8 cellular contexts compared by ENCODE assay signal in the genomic region with DNA sequence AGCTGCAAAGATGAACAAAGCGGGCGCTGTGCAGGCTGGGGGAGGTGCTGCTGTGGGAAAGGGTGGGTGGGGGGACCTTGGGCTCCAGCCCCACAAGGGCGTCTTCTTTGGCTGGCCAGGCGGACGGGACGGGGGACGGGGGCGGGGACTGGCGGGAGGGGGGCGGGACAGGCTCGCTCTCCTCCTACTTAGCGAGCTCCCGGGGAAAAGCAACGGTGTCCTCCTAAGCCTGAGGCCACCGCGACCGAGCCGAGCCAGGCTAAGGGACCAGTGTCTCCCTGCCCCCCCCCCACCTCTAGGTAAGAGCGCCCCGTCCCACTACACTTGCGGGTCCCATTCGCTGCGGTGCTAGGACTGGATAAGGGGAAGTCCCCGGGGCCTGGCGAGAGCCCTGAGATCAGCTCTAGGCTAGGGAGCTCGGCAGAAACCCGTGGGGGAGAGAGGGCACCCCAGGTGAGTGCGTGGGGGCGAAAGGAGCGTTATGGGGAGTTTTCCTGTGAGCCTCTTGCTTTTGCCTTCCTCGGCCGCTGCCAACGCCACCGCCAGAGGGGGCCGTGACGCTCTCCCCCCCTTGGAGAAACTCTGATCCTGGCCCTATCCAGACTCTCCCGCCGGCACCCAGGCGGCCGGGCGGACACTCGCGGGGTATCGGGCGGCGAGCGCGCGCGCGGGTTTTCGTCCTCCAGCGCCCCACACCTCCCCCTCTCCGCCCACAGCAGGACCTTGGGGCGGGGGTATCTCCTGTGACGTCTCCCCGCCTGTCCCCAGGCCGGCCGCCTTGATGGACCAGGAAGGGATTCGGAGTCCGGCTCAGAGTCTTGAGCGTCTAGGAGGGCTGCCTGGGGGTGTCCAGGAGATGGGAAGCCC. TPM values are rescaled to one million over a fixed set of nuclear protein-coding genes. Genes with fewer than 3 reads are reported as not detected.
DNase-seq lines count a peak whose midpoint lies in the region; ATAC-seq, FAIRE-seq and TF ChIP-seq lines count a peak whose summit lies in the region.

Gene PHLDB1, plus strand, starts transcription at position 215 of the 867 bp plus-strand sequence. CDS start 6,222 bp downstream, outside the sequence.

- peak; percentile 71 for FAIRE-seq in endothelial cell of umbilical vein (lab: Jason Lieb, UNC)

- H3K9me1 ChIP-seq in endothelial cell of umbilical vein (replicated peaks; ENCODE audit: control insufficient read depth, extremely low read depth, insufficient read depth, low read length), result no peaks in the 10 kb centered on the region

- H3K36me3 ChIP-seq in endothelial cell of umbilical vein (ENCODE audit: control insufficient read depth in 2 of 2, extremely low read depth in 1 of 2, insufficient read depth in 2 of 2, low read length in 2 of 2), result no peaks in the 10 kb centered on the region
- H3K36me3 ChIP-seq in mesendoderm (ENCODE audit: control insufficient read depth, insufficient read depth, low read length), result no peaks in the 10 kb centered on the region

- peak within 1 kb of the TSS; percentile 49 for H3K56ac ChIP-seq in mesendoderm (ENCODE audit: low read length)

- no peak within 1 kb of the TSS for H3K4ac ChIP-seq in mesendoderm (ENCODE audit: low read depth, low read length)

- CTCF ChIA-PET in endothelial cell of umbilical vein (lab: Charles Lee), result interaction anchor here (0.6 to 9.3 kb wide), 11 partner anchors 13 to 133 kb away, joined by 3 to 138 read pairs (median 7); partner anchors contain the start of gene ARCN1

- H2BK15ac ChIP-seq in mesendoderm (replicated peaks; ENCODE audit: low read depth), result no peak within 1 kb of the TSS

- H3K9ac ChIP-seq in endothelial cell of umbilical vein (replicated peaks; ENCODE audit: extremely low read depth, insufficient read depth, low read length), result peak within 1 kb of the TSS; percentile 89
- peak within 1 kb of the TSS; percentile 59 for H3K9ac ChIP-seq in mesendoderm (ENCODE audit: low read length)

- TF ChIP-seq POLR2A in endothelial cell of umbilical vein (IDR thresholded peaks at IDR 0.05; ENCODE audit: low read depth, low read length), result peak; percentile 58

- H3K4me1 ChIP-seq in endothelial cell of umbilical vein (ENCODE audit: control insufficient read depth, extremely low read depth, insufficient read depth, low read length), result peaks cover 35% of the 10 kb centered on the region
- H3K4me1 ChIP-seq in mesendoderm (ENCODE audit: control insufficient read depth, low read depth, low read length), result peaks cover 3% of the 10 kb centered on the region

- POLR2A ChIA-PET in endothelial cell of umbilical vein (lab: Charles Lee), result interaction anchor here (3.1 to 4.1 kb wide), 2 partner anchors 12 to 14 kb away, joined by 14 to 29 read pairs; no protein-coding TSS in a partner anchor

- no peaks in the 10 kb centered on the region for H3K79me1 ChIP-seq in mesendoderm (ENCODE audit: low read length)

- no peak within 1 kb of the TSS for H2BK5ac ChIP-seq in mesendoderm (ENCODE audit: low read length)

- no peak within 1 kb of the TSS for H3K18ac ChIP-seq in mesendoderm (ENCODE audit: low read length)

- peak within 1 kb of the TSS; percentile 68 to 76 (median 71) for H3K4me3 ChIP-seq in endothelial cell of umbilical vein (replicated peaks in 1 of 3; ENCODE audit: insufficient read depth in 1 of 3, low read depth in 1 of 3, low read length in 3 of 3)
- H3K4me3 ChIP-seq in mesendoderm (ENCODE audit: low read length), result peak within 1 kb of the TSS; percentile 25

- peak; percentile 68 to 85 for TF ChIP-seq CTCF in endothelial cell of umbilical vein (IDR thresholded peaks at IDR 0.05; ENCODE audit: extremely low read depth in 1 of 2, insufficient read depth in 1 of 2, low read depth in 1 of 2, low read length in 2 of 2)

- no peak for ATAC-seq in GM21786 (IDR thresholded peaks at IDR 0.05; ENCODE audit: unreplicated experiment)

- BruUV-seq in endothelial cell of umbilical vein (replicated peaks; lab: Mats Ljungman, UMichigan), result TSS peak; percentile 7

- H3K79me2 ChIP-seq in endothelial cell of umbilical vein (ENCODE audit: control insufficient read depth, insufficient read depth, low read length), result peaks cover 27% of the 10 kb centered on the region
- no peaks in the 10 kb centered on the region for H3K79me2 ChIP-seq in mesendoderm (ENCODE audit: control insufficient read depth, insufficient read depth, low read length)

- no peaks in the 10 kb centered on the region for H4K20me1 ChIP-seq in endothelial cell of umbilical vein (replicated peaks; ENCODE audit: control insufficient read depth, extremely low read depth, insufficient read depth, low read length)

- H3K4me2 ChIP-seq in endothelial cell of umbilical vein (ENCODE audit: insufficient read depth, low read length) (peak within 1 kb of the TSS; percentile 73), mesendoderm (ENCODE audit: low read length) (peak within 1 kb of the TSS; percentile 64)

- H2AK5ac ChIP-seq in mesendoderm (ENCODE audit: low read length), result no peak within 1 kb of the TSS

- H3K9me3 ChIP-seq in endothelial cell of umbilical vein (replicated peaks; ENCODE audit: control insufficient read depth, insufficient read depth, low read length), result no peaks in the 10 kb centered on the region

- dilution Hi-C loops in endothelial cell of umbilical vein (cut with MboI; ENCODE audit: extremely low pct_ligation_motif_present, low sequenced_read_pairs), result no loop called here

- peak; percentile 13 for DNase-seq in NCI-H1092 treated with DMSO at 0.1 percent for 48 hours (lab: John Stamatoyannopoulos, UW)
- no peak for DNase-seq in NCI-H1092 (lab: John Stamatoyannopoulos, UW)
- no peak for DNase-seq in NCI-H460 (ENCODE audit: extremely low read depth, low read depth)
- DNase-seq in activated T-cell treated with anti-CD3 and anti-CD28 coated beads for 24 hours (ENCODE audit: low read depth), result peak; percentile 11
- DNase-seq in endothelial cell of umbilical vein (ENCODE audit: low read depth, low spot score), result peak; percentile 70
- peak; percentile 54 for DNase-seq in mesendoderm
- peak; percentile 29 to 49 for DNase-seq in stimulated activated CD8-positive, alpha-beta memory T cell treated with anti-CD3 and anti-CD28 coated beads, Interleukin-7, amount 100 ng/mL, for 4 hours (ENCODE audit: low read depth in 2 of 2)

- intact Hi-C loops in endothelial cell of umbilical vein (cut with micrococcal nuclease), result loop anchor here (1.0 to 2.0 kb wide), 4 partner anchors 12 to 52 kb away; no protein-coding TSS in a partner anchor

- peak within 1 kb of the TSS; percentile 7 for H2AFZ ChIP-seq in endothelial cell of umbilical vein (ENCODE audit: low read depth, low read length)

- no peak within 1 kb of the TSS for H4K8ac ChIP-seq in mesendoderm (ENCODE audit: low read depth, low read length)

- WGBS in mesendoderm (ENCODE audit: extremely low coverage, insufficient coverage, low lambda C conversion rate), result no CpG with 5 or more reads among the region's 62 CpGs

- H3K27ac ChIP-seq in endothelial cell of umbilical vein (ENCODE audit: insufficient read depth, low read depth, low read length) (peak within 1 kb of the TSS; percentile 80), mesendoderm (ENCODE audit: low read depth, low read length) (no peak within 1 kb of the TSS)

- no peak within 1 kb of the TSS for H2BK120ac ChIP-seq in mesendoderm (ENCODE audit: low read depth, low read length)

- no peak within 1 kb of the TSS for H4K5ac ChIP-seq in mesendoderm (ENCODE audit: low read length)

- peak within 1 kb of the TSS; percentile 24 for H3K23ac ChIP-seq in mesendoderm (ENCODE audit: low read length)

- no peaks in the 10 kb centered on the region for H3K27me3 ChIP-seq in endothelial cell of umbilical vein (ENCODE audit: control insufficient read depth in 2 of 2, insufficient read depth in 2 of 2, low read length in 2 of 2)
- peaks cover 38% of the 10 kb centered on the region for H3K27me3 ChIP-seq in mesendoderm (ENCODE audit: insufficient read depth, low read length, poor library complexity)

TF ChIP-seq in endothelial cell of umbilical vein, 7 proteins besides CTCF, POLR2A, EP300 and RAD21:
- TF ChIP-seq EZH2 (IDR thresholded peaks at IDR 0.05; ENCODE audit: borderline replicate concordance, low read depth, low read length, severe bottlenecking) (no peak), FOS (IDR thresholded peaks at IDR 0.05; ENCODE audit: borderline replicate concordance, insufficient read depth, low read length) (no peak), POLR2AphosphoS5 (IDR thresholded peaks at IDR 0.05; ENCODE audit: insufficient read depth, low read depth, low read length) (no peak), MYC (IDR thresholded peaks at IDR 0.05; ENCODE audit: low read depth, low read length) (no peak), JUN (IDR thresholded peaks at IDR 0.05; ENCODE audit: borderline replicate concordance, insufficient read depth, insufficient read length, low read depth) (no peak), GATA2 (IDR thresholded peaks at IDR 0.05; ENCODE audit: insufficient read depth, insufficient read length, low read depth, low read length) (no peak)
- TF ChIP-seq, protein P1, sequence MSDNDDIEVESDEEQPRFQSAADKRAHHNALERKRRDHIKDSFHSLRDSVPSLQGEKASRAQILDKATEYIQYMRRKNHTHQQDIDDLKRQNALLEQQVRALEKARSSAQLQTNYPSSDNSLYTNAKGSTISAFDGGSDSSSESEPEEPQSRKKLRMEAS (IDR thresholded peaks at IDR 0.05; ENCODE audit: insufficient read depth, insufficient read length), result no peak

RNA-seq across cellular contexts. Expression of gene PHLDB1, which starts in this region (rescaled TPM):
- 14.5 and 18.3 TPM in 2 replicates for total RNA-seq in NCI-H460 (2014; rRNA removed; shearing (Covaris generic))
- 26.1 and 38.8 TPM in 2 replicates for polyA plus RNA-seq in NCI-H460 (2014; cell fraction: nucleus; rRNA removed)
- total RNA-seq in endothelial cell of umbilical vein, result 183 and 227 TPM in 2 replicates
- 99.7 and 109 TPM in 2 replicates for polyA plus RNA-seq in endothelial cell of umbilical vein
- 69.9 and 75.8 TPM in 2 replicates for polyA plus RNA-seq in endothelial cell of umbilical vein (2011; cell fraction: cytosol; rRNA removed)
- 320 and 340 TPM in 2 replicates for polyA plus RNA-seq in endothelial cell of umbilical vein (2011; cell fraction: nucleus; rRNA removed)
- polyA plus RNA-seq in endothelial cell of umbilical vein (2012), result 99.4 and 105 TPM in 2 replicates
- polyA minus RNA-seq in endothelial cell of umbilical vein, result 149 and 151 TPM in 2 replicates
- polyA minus RNA-seq in endothelial cell of umbilical vein (2011; cell fraction: cytosol; rRNA and poly(A)+ RNA removed), result 4.6 TPM
- polyA minus RNA-seq in endothelial cell of umbilical vein (2011; cell fraction: nucleus; rRNA and poly(A)+ RNA removed), result 155 and 169 TPM in 2 replicates
- 35.1 TPM for polyA plus RNA-seq in mesendoderm (2013, experiment 1 of 2)
- polyA plus RNA-seq in mesendoderm (2013, experiment 2 of 2), result 34.9 TPM

Comparison
In these comparisons a context has a peak if more than half of its experiments do, and no peak if none do; other contexts are left out.
1. DNase-seq: peak in NCI-H1092 treated with DMSO at 0.1 percent for 48 hours (single experiment), activated T-cell treated with anti-CD3 and anti-CD28 coated beads for 24 hours (single experiment), endothelial cell of umbilical vein (single experiment), mesendoderm (single experiment) and stimulated activated CD8-positive, alpha-beta memory T cell treated with anti-CD3 and anti-CD28 coated beads, Interleukin-7, amount 100 ng/mL, for 4 hours (2 of 2); none in NCI-H1092 (single experiment) and NCI-H460 (single experiment).